In the genomic region with DNA sequence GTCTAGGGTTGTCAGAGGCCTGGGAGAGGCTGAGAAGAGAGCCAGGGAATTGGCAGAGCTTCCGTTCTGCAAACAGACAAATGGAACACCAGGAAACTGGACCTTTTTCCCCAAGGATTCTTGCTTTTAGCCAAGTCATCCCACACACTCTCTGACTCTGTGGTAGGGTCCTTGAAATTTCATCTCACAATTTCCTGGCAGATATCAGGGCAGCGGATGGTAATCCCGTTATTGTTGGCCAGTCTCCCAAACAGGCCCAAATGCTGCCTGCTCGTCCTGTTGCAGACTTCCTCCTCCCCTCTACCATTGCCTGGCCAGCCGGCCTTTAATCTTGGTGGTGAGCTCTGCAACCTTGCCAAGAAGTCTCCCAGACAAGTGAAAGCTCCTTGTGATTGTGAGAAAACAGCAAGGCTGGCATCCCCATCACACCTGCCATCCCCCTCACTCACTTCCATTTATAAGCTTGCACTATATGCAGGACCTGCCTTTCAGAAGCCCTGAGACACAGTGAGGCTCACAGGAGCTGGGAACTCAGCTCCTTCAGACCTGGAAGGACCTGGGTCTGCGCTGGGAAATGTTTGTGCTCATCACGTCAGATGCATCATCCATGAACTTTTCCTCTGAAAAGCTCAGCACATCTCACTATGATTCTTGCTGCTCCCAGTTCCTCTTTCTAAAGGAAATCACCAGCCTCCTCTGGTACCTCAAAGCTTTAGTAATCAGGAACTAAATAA, we compare ENCODE assay signal across 1 cellular context.
A peak's percentile ranks its signal among the peaks of the same experiment; 100 is the strongest.
TF ChIP-seq lines count a peak whose summit lies in the region.

No MANE protein-coding gene starts in this region.

TF ChIP-seq in HEK293, 187 proteins besides CTCF, POLR2A, EP300 and RAD21 (continued from another document and continues in another):
- TF ChIP-seq, protein P1, sequence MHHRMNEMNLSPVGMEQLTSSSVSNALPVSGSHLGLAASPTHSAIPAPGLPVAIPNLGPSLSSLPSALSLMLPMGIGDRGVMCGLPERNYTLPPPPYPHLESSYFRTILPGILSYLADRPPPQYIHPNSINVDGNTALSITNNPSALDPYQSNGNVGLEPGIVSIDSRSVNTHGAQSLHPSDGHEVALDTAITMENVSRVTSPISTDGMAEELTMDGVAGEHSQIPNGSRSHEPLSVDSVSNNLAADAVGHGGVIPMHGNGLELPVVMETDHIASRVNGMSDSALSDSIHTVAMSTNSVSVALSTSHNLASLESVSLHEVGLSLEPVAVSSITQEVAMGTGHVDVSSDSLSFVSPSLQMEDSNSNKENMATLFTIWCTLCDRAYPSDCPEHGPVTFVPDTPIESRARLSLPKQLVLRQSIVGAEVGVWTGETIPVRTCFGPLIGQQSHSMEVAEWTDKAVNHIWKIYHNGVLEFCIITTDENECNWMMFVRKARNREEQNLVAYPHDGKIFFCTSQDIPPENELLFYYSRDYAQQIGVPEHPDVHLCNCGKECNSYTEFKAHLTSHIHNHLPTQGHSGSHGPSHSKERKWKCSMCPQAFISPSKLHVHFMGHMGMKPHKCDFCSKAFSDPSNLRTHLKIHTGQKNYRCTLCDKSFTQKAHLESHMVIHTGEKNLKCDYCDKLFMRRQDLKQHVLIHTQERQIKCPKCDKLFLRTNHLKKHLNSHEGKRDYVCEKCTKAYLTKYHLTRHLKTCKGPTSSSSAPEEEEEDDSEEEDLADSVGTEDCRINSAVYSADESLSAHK (tag by site-specific recombination; IDR thresholded peaks at IDR 0.05): no peak
- TF ChIP-seq, protein P2, sequence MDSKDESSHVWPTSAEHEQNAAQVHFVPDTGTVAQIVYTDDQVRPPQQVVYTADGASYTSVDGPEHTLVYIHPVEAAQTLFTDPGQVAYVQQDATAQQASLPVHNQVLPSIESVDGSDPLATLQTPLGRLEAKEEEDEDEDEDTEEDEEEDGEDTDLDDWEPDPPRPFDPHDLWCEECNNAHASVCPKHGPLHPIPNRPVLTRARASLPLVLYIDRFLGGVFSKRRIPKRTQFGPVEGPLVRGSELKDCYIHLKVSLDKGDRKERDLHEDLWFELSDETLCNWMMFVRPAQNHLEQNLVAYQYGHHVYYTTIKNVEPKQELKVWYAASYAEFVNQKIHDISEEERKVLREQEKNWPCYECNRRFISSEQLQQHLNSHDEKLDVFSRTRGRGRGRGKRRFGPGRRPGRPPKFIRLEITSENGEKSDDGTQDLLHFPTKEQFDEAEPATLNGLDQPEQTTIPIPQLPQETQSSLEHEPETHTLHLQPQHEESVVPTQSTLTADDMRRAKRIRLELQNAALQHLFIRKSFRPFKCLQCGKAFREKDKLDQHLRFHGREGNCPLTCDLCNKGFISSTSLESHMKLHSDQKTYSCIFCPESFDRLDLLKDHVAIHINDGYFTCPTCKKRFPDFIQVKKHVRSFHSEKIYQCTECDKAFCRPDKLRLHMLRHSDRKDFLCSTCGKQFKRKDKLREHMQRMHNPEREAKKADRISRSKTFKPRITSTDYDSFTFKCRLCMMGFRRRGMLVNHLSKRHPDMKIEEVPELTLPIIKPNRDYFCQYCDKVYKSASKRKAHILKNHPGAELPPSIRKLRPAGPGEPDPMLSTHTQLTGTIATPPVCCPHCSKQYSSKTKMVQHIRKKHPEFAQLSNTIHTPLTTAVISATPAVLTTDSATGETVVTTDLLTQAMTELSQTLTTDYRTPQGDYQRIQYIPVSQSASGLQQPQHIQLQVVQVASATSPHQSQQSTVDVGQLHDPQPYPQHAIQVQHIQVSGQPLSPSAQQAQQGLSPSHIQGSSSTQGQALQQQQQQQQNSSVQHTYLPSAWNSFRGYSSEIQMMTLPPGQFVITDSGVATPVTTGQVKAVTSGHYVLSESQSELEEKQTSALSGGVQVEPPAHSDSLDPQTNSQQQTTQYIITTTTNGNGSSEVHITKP (tag by site-specific recombination; IDR thresholded peaks at IDR 0.05): peak; percentile 90
- TF ChIP-seq, protein P3, sequence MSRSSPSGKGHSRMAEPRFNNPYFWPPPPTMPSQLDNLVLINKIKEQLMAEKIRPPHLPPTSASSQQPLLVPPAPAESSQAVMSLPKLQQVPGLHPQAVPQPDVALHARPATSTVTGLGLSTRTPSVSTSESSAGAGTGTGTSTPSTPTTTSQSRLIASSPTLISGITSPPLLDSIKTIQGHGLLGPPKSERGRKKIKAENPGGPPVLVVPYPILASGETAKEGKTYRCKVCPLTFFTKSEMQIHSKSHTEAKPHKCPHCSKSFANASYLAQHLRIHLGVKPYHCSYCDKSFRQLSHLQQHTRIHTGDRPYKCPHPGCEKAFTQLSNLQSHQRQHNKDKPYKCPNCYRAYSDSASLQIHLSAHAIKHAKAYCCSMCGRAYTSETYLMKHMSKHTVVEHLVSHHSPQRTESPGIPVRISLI (tag by site-specific recombination; IDR thresholded peaks at IDR 0.05): no peak
- no peak for TF ChIP-seq ZNF747 (tag by site-specific recombination; IDR thresholded peaks at IDR 0.05)
- TF ChIP-seq GLIS2 (tag by site-specific recombination; IDR thresholded peaks at IDR 0.05): no peak
- TF ChIP-seq ZNF530 (tag by site-specific recombination; IDR thresholded peaks at IDR 0.05; ENCODE audit: low read depth): no peak
- TF ChIP-seq, protein P4, sequence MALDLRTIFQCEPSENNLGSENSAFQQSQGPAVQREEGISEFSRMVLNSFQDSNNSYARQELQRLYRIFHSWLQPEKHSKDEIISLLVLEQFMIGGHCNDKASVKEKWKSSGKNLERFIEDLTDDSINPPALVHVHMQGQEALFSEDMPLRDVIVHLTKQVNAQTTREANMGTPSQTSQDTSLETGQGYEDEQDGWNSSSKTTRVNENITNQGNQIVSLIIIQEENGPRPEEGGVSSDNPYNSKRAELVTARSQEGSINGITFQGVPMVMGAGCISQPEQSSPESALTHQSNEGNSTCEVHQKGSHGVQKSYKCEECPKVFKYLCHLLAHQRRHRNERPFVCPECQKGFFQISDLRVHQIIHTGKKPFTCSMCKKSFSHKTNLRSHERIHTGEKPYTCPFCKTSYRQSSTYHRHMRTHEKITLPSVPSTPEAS (tag by site-specific recombination; IDR thresholded peaks at IDR 0.05): no peak
- TF ChIP-seq ZNF660 (tag by site-specific recombination; IDR thresholded peaks at IDR 0.05): no peak
- TF ChIP-seq ZNF19 (tag by site-specific recombination; IDR thresholded peaks at IDR 0.05; ENCODE audit: low read depth): no peak
- TF ChIP-seq ZNF157 (tag by site-specific recombination; IDR thresholded peaks at IDR 0.05): 0 out of 2 replicates have a peak, but pooled peaks have one; percentile 8
- TF ChIP-seq ZNF37A (tag by site-specific recombination; IDR thresholded peaks at IDR 0.05): no peak
- no peak for TF ChIP-seq ZNF10 (tag by site-specific recombination; IDR thresholded peaks at IDR 0.05)
- no peak for TF ChIP-seq KLF8 (tag by site-specific recombination; IDR thresholded peaks at IDR 0.05)
- TF ChIP-seq ZBTB8A (tag by site-specific recombination; IDR thresholded peaks at IDR 0.05): no peak
- TF ChIP-seq, protein P5, sequence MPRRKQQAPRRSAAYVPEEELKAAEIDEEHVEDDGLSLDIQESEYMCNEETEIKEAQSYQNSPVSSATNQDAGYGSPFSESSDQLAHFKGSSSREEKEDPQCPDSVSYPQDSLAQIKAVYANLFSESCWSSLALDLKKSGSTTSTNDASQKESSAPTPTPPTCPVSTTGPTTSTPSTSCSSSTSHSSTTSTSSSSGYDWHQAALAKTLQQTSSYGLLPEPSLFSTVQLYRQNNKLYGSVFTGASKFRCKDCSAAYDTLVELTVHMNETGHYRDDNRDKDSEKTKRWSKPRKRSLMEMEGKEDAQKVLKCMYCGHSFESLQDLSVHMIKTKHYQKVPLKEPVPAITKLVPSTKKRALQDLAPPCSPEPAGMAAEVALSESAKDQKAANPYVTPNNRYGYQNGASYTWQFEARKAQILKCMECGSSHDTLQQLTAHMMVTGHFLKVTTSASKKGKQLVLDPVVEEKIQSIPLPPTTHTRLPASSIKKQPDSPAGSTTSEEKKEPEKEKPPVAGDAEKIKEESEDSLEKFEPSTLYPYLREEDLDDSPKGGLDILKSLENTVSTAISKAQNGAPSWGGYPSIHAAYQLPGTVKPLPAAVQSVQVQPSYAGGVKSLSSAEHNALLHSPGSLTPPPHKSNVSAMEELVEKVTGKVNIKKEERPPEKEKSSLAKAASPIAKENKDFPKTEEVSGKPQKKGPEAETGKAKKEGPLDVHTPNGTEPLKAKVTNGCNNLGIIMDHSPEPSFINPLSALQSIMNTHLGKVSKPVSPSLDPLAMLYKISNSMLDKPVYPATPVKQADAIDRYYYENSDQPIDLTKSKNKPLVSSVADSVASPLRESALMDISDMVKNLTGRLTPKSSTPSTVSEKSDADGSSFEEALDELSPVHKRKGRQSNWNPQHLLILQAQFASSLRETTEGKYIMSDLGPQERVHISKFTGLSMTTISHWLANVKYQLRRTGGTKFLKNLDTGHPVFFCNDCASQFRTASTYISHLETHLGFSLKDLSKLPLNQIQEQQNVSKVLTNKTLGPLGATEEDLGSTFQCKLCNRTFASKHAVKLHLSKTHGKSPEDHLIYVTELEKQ (tag by site-specific recombination; IDR thresholded peaks at IDR 0.05; ENCODE audit: borderline replicate concordance): no peak
- no peak for TF ChIP-seq ZNF114 (tag by site-specific recombination; IDR thresholded peaks at IDR 0.05)
- no peak for TF ChIP-seq ZNF223 (tag by site-specific recombination; IDR thresholded peaks at IDR 0.05)
- TF ChIP-seq ZBTB17 (tag by site-specific recombination; IDR thresholded peaks at IDR 0.05): 0 out of 2 replicates have a peak, but pooled peaks have one; percentile 23
- TF ChIP-seq ZNF610 (tag by site-specific recombination; IDR thresholded peaks at IDR 0.05; ENCODE audit: borderline replicate concordance): no peak
- peak; percentile 48; the same call in 1 of the 2 replicates for TF ChIP-seq ZXDB (tag by site-specific recombination; IDR thresholded peaks at IDR 0.05)
- no peak for TF ChIP-seq ZBTB21 (tag by site-specific recombination; IDR thresholded peaks at IDR 0.05)
- TF ChIP-seq, protein P6, sequence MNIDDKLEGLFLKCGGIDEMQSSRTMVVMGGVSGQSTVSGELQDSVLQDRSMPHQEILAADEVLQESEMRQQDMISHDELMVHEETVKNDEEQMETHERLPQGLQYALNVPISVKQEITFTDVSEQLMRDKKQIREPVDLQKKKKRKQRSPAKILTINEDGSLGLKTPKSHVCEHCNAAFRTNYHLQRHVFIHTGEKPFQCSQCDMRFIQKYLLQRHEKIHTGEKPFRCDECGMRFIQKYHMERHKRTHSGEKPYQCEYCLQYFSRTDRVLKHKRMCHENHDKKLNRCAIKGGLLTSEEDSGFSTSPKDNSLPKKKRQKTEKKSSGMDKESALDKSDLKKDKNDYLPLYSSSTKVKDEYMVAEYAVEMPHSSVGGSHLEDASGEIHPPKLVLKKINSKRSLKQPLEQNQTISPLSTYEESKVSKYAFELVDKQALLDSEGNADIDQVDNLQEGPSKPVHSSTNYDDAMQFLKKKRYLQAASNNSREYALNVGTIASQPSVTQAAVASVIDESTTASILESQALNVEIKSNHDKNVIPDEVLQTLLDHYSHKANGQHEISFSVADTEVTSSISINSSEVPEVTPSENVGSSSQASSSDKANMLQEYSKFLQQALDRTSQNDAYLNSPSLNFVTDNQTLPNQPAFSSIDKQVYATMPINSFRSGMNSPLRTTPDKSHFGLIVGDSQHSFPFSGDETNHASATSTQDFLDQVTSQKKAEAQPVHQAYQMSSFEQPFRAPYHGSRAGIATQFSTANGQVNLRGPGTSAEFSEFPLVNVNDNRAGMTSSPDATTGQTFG (tag by site-specific recombination; IDR thresholded peaks at IDR 0.05; ENCODE audit: borderline replicate concordance): no peak
- no peak for TF ChIP-seq ZNF830 (tag by site-specific recombination; IDR thresholded peaks at IDR 0.05; ENCODE audit: low read depth)
- no peak for TF ChIP-seq SP2 (tag by site-specific recombination; IDR thresholded peaks at IDR 0.05)
- peak; percentile 18; the same call in 1 of the 2 replicates for TF ChIP-seq PRDM1 (tag by site-specific recombination; IDR thresholded peaks at IDR 0.05)
- TF ChIP-seq, protein P7, sequence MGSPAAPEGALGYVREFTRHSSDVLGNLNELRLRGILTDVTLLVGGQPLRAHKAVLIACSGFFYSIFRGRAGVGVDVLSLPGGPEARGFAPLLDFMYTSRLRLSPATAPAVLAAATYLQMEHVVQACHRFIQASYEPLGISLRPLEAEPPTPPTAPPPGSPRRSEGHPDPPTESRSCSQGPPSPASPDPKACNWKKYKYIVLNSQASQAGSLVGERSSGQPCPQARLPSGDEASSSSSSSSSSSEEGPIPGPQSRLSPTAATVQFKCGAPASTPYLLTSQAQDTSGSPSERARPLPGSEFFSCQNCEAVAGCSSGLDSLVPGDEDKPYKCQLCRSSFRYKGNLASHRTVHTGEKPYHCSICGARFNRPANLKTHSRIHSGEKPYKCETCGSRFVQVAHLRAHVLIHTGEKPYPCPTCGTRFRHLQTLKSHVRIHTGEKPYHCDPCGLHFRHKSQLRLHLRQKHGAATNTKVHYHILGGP (tag by site-specific recombination; IDR thresholded peaks at IDR 0.05): no peak
- TF ChIP-seq, protein P8, sequence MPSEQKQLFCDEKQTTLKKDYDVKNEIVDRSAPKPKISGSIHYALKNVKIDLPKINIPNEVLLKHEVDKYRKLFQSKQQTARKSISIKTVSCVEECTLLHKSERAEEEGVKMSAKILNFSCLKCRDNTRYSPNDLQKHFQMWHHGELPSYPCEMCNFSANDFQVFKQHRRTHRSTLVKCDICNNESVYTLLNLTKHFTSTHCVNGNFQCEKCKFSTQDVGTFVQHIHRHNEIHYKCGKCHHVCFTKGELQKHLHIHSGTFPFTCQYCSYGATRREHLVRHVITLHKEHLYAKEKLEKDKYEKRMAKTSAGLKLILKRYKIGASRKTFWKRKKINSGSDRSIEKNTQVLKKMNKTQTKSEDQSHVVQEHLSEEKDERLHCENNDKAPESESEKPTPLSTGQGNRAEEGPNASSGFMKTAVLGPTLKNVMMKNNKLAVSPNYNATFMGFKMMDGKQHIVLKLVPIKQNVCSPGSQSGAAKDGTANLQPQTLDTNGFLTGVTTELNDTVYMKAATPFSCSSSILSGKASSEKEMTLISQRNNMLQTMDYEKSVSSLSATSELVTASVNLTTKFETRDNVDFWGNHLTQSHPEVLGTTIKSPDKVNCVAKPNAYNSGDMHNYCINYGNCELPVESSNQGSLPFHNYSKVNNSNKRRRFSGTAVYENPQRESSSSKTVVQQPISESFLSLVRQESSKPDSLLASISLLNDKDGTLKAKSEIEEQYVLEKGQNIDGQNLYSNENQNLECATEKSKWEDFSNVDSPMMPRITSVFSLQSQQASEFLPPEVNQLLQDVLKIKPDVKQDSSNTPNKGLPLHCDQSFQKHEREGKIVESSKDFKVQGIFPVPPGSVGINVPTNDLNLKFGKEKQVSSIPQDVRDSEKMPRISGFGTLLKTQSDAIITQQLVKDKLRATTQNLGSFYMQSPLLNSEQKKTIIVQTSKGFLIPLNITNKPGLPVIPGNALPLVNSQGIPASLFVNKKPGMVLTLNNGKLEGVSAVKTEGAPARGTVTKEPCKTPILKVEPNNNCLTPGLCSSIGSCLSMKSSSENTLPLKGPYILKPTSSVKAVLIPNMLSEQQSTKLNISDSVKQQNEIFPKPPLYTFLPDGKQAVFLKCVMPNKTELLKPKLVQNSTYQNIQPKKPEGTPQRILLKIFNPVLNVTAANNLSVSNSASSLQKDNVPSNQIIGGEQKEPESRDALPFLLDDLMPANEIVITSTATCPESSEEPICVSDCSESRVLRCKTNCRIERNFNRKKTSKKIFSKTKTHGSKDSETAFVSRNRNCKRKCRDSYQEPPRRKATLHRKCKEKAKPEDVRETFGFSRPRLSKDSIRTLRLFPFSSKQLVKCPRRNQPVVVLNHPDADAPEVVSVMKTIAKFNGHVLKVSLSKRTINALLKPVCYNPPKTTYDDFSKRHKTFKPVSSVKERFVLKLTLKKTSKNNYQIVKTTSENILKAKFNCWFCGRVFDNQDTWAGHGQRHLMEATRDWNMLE (tag by site-specific recombination; conservative IDR thresholded peaks at IDR 0.05; ENCODE audit: low read depth): 0 out of 2 replicates have a peak, but pooled peaks have one; percentile 21
- TF ChIP-seq SCRT2 (tag by site-specific recombination; IDR thresholded peaks at IDR 0.05): no peak
- TF ChIP-seq HOXA7 (CRISPR knock-in tag; IDR thresholded peaks at IDR 0.05; ENCODE audit: borderline replicate concordance): no peak
- TF ChIP-seq ZNF121 (tag by site-specific recombination; IDR thresholded peaks at IDR 0.05): no peak
- peak; percentile 88 for TF ChIP-seq ZNF335 (tag by site-specific recombination; conservative IDR thresholded peaks at IDR 0.05)
